ENCODE assay signal across 12 cellular contexts in genomic region chr16:1125471-1125870, GRCh38. TPM values are rescaled to one million over a fixed set of nuclear protein-coding genes. Genes with fewer than 3 reads are reported as not detected.
DNase-seq lines count a peak whose midpoint lies in the region; ATAC-seq and TF ChIP-seq lines count a peak whose summit lies in the region.
"Had no signal": no experiment of that assay in that cellular context is flagged by ENCODE, and none has a peak within 500 bp of the region (broad histone marks: within the 10 kb centered on the region; RNA-seq: fewer than 3 reads in every experiment).

No MANE protein-coding gene starts in this region.

- H3K27me3 ChIP-seq in RWPE2 (ENCODE audit: insufficient read depth, poor library complexity, severe bottlenecking) (peaks cover under 1% of the 10 kb centered on the region), uterus (no peaks in the 10 kb centered on the region)
- H3K27me3 ChIP-seq: colonic mucosa had no signal

- H3K4me3 ChIP-seq in RWPE2 (ENCODE audit: severe bottlenecking): no peak overlapping the region
- no peak overlapping the region for H3K4me3 ChIP-seq in fibroblast of villous mesenchyme (ENCODE audit: low read depth, low read length)
- H3K4me3 ChIP-seq in uterus: no peak overlapping the region
- H3K4me3 ChIP-seq: colonic mucosa had no signal

- TF ChIP-seq CTCF in RWPE2 (IDR thresholded peaks at IDR 0.05; ENCODE audit: poor library complexity, severe bottlenecking) (no peak), fibroblast of villous mesenchyme (IDR thresholded peaks at IDR 0.05; ENCODE audit: insufficient read depth, low read depth, low read length) (no peak), uterus (IDR thresholded peaks at IDR 0.05) (no peak)

- H3K4me1 Mint-ChIP-seq in immature natural killer cell: no peaks in the 10 kb centered on the region
- H3K4me1 Mint-ChIP-seq: CD8-positive, alpha-beta memory T cell had no signal

- peaks cover 0 to 2% (median 0%) of the 10 kb centered on the region in 3 donors for H3K27me3 Mint-ChIP-seq in immature natural killer cell (ENCODE audit: low read depth in 3 of 3)
- H3K27me3 Mint-ChIP-seq: CD8-positive, alpha-beta memory T cell had no signal

- H3K36me3 Mint-ChIP-seq in immature natural killer cell: no peaks in the 10 kb centered on the region
- H3K36me3 Mint-ChIP-seq: CD8-positive, alpha-beta memory T cell had no signal

- intact Hi-C loops in uterus (cut with DNase I; ENCODE audit: low total_unique reads): no loop called here

- H3K4me1 ChIP-seq in RWPE2 (ENCODE audit: insufficient read depth, poor library complexity, severe bottlenecking): no peaks in the 10 kb centered on the region
- H3K4me1 ChIP-seq in uterus: peaks cover 0 to 4% of the 10 kb centered on the region in 2 donors
- H3K4me1 ChIP-seq: colonic mucosa had no signal

- no peak overlapping the region for H3K4me3 Mint-ChIP-seq in immature natural killer cell
- H3K4me3 Mint-ChIP-seq: CD8-positive, alpha-beta memory T cell had no signal

- no peak overlapping the region for H3K27ac ChIP-seq in RWPE2 (ENCODE audit: poor library complexity, severe bottlenecking)
- H3K27ac ChIP-seq in uterus: no peak overlapping the region
- H3K27ac ChIP-seq: colonic mucosa had no signal

- H3K36me3 ChIP-seq in RWPE2 (ENCODE audit: low read depth) (no peaks in the 10 kb centered on the region), uterus (no peaks in the 10 kb centered on the region)
- H3K36me3 ChIP-seq: colonic mucosa had no signal

- in situ Hi-C loops in G401 (cut with HindIII; ENCODE audit: low sequenced_read_pairs): no loop called here

- ATAC-seq in RWPE2 (ENCODE audit: low read depth): peak; percentile 26; the same call in 2 of the 3 replicates
- no peak for ATAC-seq in stimulated activated naive CD8-positive, alpha-beta T cell treated with anti-CD3 and anti-CD28 coated beads, Interleukin-15, Interleukin-2, amounts not matched to agents 100 U/mL and 50 U/mL, for 24 hours

- H3K27ac Mint-ChIP-seq in immature natural killer cell: no peak overlapping the region

- no peak for TF ChIP-seq POLR2A in uterus (IDR thresholded peaks at IDR 0.05)

- no peaks in the 10 kb centered on the region for H3K9me3 Mint-ChIP-seq in immature natural killer cell
- H3K9me3 Mint-ChIP-seq: CD8-positive, alpha-beta memory T cell had no signal

- DNase-seq in activated T-cell treated with anti-CD3 and anti-CD28 coated beads for 4 hours (peak; percentile 10), RWPE2 (ENCODE audit: low spot score) (no peak), fibroblast of villous mesenchyme (ENCODE audit: low read depth) (peak; percentile 45), G401 (ENCODE audit: low spot score) (no peak), immature natural killer cell (no peak), uterus (no peak)
- no peak for DNase-seq in activated T-cell treated with anti-CD3 and anti-CD28 coated beads, Interleukin-2, amount 50 U/mL, for 1 hour
- peak; percentile 26 for DNase-seq in stimulated activated naive CD8-positive, alpha-beta T cell treated with anti-CD3 and anti-CD28 coated beads, Interleukin-15, Interleukin-2, amounts not matched to agents 100 U/mL and 50 U/mL, for 24 hours
- DNase-seq: CD8-positive, alpha-beta memory T cell; colonic mucosa; T-helper 9 cell had no signal

- H3K9me3 ChIP-seq in RWPE2 (ENCODE audit: severe bottlenecking): no peaks in the 10 kb centered on the region
- H3K9me3 ChIP-seq in uterus: no peaks in the 10 kb centered on the region
- H3K9me3 ChIP-seq: colonic mucosa had no signal

RNA-seq across cellular contexts. Expression of gene CACNA1H, which starts 27.4 kb away (rescaled TPM):
- total RNA-seq in fibroblast of villous mesenchyme (11.7 and 12.2 TPM in 2 replicates), uterus (10 to 100 TPM in 3 of 4 donors, 1 to 10 TPM in 1; 6.8 to 94.5 (median 27.6) TPM)
- 14.8 and 21.8 TPM in 2 replicates for total RNA-seq in G401 (2014; rRNA removed; shearing (Covaris generic))
- polyA plus RNA-seq in immature natural killer cell: under 1 TPM in 1 of 3 donors, not detected in 2; 0.22 TPM

RNA-seq across cellular contexts. Expression of gene C1QTNF8, which starts 29.4 kb away (rescaled TPM):
- total RNA-seq in fibroblast of villous mesenchyme: not detected in 2 replicates
- 1.5 and 2.6 TPM in 2 replicates for total RNA-seq in G401 (2014; rRNA removed; shearing (Covaris generic))
- not detected for polyA plus RNA-seq in immature natural killer cell
- total RNA-seq in uterus: not detected
- total RNA-seq: CD8-positive, alpha-beta memory T cell; colonic mucosa; lung microvascular endothelial cell had no signal
- polyA plus RNA-seq: CD8-positive, alpha-beta memory T cell had no signal

RNA-seq across cellular contexts. Expression of gene SSTR5, which starts 52.9 kb away (rescaled TPM):
- total RNA-seq in fibroblast of villous mesenchyme (not detected in 2 replicates), uterus (not detected)
- total RNA-seq in G401 (2014; rRNA removed; shearing (Covaris generic)): not detected in 2 replicates
- polyA plus RNA-seq in immature natural killer cell: not detected
- total RNA-seq: CD8-positive, alpha-beta memory T cell had no signal
- polyA plus RNA-seq: CD8-positive, alpha-beta memory T cell had no signal

Comparison
In these comparisons a context has a peak if more than half of its experiments do, and no peak if none do; other contexts are left out.
1. DNase-seq: peak in activated T-cell treated with anti-CD3 and anti-CD28 coated beads for 4 hours (single experiment), fibroblast of villous mesenchyme (single experiment) and stimulated activated naive CD8-positive, alpha-beta T cell treated with anti-CD3 and anti-CD28 coated beads, Interleukin-15, Interleukin-2, amounts not matched to agents 100 U/mL and 50 U/mL, for 24 hours (single experiment); none in activated T-cell treated with anti-CD3 and anti-CD28 coated beads, Interleukin-2, amount 50 U/mL, for 1 hour (single experiment), RWPE2 (single experiment), G401 (single experiment), immature natural killer cell (0 of 3) and uterus (0 of 2).